Comparison of ENCODE assay signal across 14 cellular contexts in genomic region chr14:95264271-95264973, GRCh38. TPM values are rescaled to one million over a fixed set of nuclear protein-coding genes. Genes with fewer than 3 reads are reported as not detected.
A peak's percentile ranks its signal among the peaks of the same experiment; 100 is the strongest.
DNase-seq lines count a peak whose midpoint lies in the region; ATAC-seq and TF ChIP-seq lines count a peak whose summit lies in the region.
"Had no signal": no experiment of that assay in that cellular context is flagged by ENCODE, and none has a peak within 500 bp of the region (broad histone marks: within the 10 kb centered on the region; RNA-seq: fewer than 3 reads in every experiment).

No MANE protein-coding gene starts in this region.

- H3K36me3 ChIP-seq in breast epithelium (no peaks in the 10 kb centered on the region), mesenchymal stem cell (ENCODE audit: control insufficient read depth in 1 of 2, insufficient read depth in 2 of 2, low read depth in 1 of 2, low read length in 2 of 2) (peaks cover 0 to under 1% of the 10 kb centered on the region in 2 experiments), upper lobe of right lung (no peaks in the 10 kb centered on the region), ascending aorta (no peaks in the 10 kb centered on the region)
- H3K36me3 ChIP-seq: uterus had no signal

- no peak overlapping the region for H4K91ac ChIP-seq in mesenchymal stem cell (ENCODE audit: low read length)

- TF ChIP-seq POLR2A in breast epithelium (IDR thresholded peaks at IDR 0.05): no peak

- H2BK120ac ChIP-seq in mesenchymal stem cell (ENCODE audit: low read depth, low read length): peak overlapping the region; percentile 55

- CTCF ChIA-PET in MCF 10A (lab: Yijun Ruan, JAX): interaction anchor here (0.6 to 1.0 kb wide), 4 partner anchors 19 to 1021 kb away, joined by 3 to 4 read pairs (median 4); no protein-coding TSS in a partner anchor

- peak overlapping the region; percentile 38 to 59 for H3K18ac ChIP-seq in mesenchymal stem cell (ENCODE audit: low read depth in 1 of 2, low read length in 2 of 2)

- intact Hi-C loops in breast epithelium (cut with DNase I; ENCODE audit: low total_unique reads): no loop called here
- intact Hi-C loops in MCF 10A (cut with micrococcal nuclease): loop anchor here (2.0 kb wide), 1 partner anchor 50 kb away; no protein-coding TSS in a partner anchor
- intact Hi-C loops in upper lobe of right lung (cut with DNase I): no loop called here
- intact Hi-C loops in ascending aorta (cut with DNase I): no loop called here

- no peak overlapping the region for H2BK15ac ChIP-seq in mesenchymal stem cell (ENCODE audit: low read depth, poor library complexity, severe bottlenecking)

- no peaks in the 10 kb centered on the region for H3K27me3 Mint-ChIP-seq in MCF 10A (ENCODE audit: insufficient read depth, unreplicated experiment)

- no peak overlapping the region for H3K4me3 Mint-ChIP-seq in MCF 10A (ENCODE audit: unreplicated experiment)

- TF ChIP-seq CTCF in breast epithelium (IDR thresholded peaks at IDR 0.05): no peak
- no peak for TF ChIP-seq CTCF in MCF 10A (IDR thresholded peaks at IDR 0.05; ENCODE audit: unreplicated experiment)
- TF ChIP-seq CTCF in upper lobe of right lung (IDR thresholded peaks at IDR 0.05): no peak
- TF ChIP-seq CTCF in ascending aorta (IDR thresholded peaks at IDR 0.05): no peak

- POLR2A ChIA-PET in MCF 10A (lab: Yijun Ruan, JAX): interaction anchor here (0.6 to 3.2 kb wide), 7 partner anchors 9 to 1185 kb away, joined by 3 to 26 read pairs (median 5); partner anchors contain the start of gene CLMN

- peaks cover 0 to 9% of the 10 kb centered on the region in 2 donors for H3K4me1 ChIP-seq in breast epithelium
- peaks cover 31% of the 10 kb centered on the region for H3K4me1 ChIP-seq in mesenchymal stem cell (ENCODE audit: control insufficient read depth, insufficient read depth, low read depth, low read length)
- peaks cover 13% of the 10 kb centered on the region for H3K4me1 ChIP-seq in upper lobe of right lung
- H3K4me1 ChIP-seq in ascending aorta: no peaks in the 10 kb centered on the region
- H3K4me1 ChIP-seq: uterus had no signal

- H3K27ac ChIP-seq in breast epithelium (peak overlapping the region; percentile 96 to 97), mesenchymal stem cell (ENCODE audit: low read length, poor library complexity, severe bottlenecking) (peak overlapping the region; percentile 96), upper lobe of right lung (peak overlapping the region; percentile 75), ascending aorta (no peak overlapping the region)
- H3K27ac ChIP-seq: uterus had no signal

- peak overlapping the region; percentile 83 for H2BK5ac ChIP-seq in mesenchymal stem cell (ENCODE audit: low read depth, low read length, poor library complexity, severe bottlenecking)

- H3K14ac ChIP-seq in mesenchymal stem cell (ENCODE audit: low read length in 2 of 2): no peak overlapping the region

- H3K27me3 ChIP-seq in breast epithelium: no peaks in the 10 kb centered on the region
- H3K27me3 ChIP-seq in mesenchymal stem cell (ENCODE audit: control insufficient read depth in 1 of 2, insufficient read depth in 1 of 2, low read length in 2 of 2): no peaks in the 10 kb centered on the region
- no peaks in the 10 kb centered on the region for H3K27me3 ChIP-seq in upper lobe of right lung
- no peaks in the 10 kb centered on the region for H3K27me3 ChIP-seq in ascending aorta
- H3K27me3 ChIP-seq: uterus had no signal

- peak overlapping the region; percentile 56 for H4K8ac ChIP-seq in mesenchymal stem cell (ENCODE audit: low read length)

- peaks cover 13% of the 10 kb centered on the region for H3K4me1 Mint-ChIP-seq in MCF 10A (ENCODE audit: insufficient read depth, unreplicated experiment)

- H3K9ac ChIP-seq in mesenchymal stem cell (ENCODE audit: low read length): no peak overlapping the region

- H3K36me3 Mint-ChIP-seq in MCF 10A (ENCODE audit: insufficient read depth, unreplicated experiment): no peaks in the 10 kb centered on the region

- H3K9me3 Mint-ChIP-seq in MCF 10A (ENCODE audit: unreplicated experiment): peaks cover 7% of the 10 kb centered on the region

- DNase-seq in breast epithelium (ENCODE audit: low spot score in 2 of 2) (peak in 1 of 2 donors; percentile 15), MCF 10A (ENCODE audit: unreplicated experiment) (no peak), mesenchymal stem cell (no peak), upper lobe of right lung (no peak), ascending aorta (ENCODE audit: low spot score in 2 of 2) (no peak)
- peak; percentile 51 for DNase-seq in activated CD8-positive, alpha-beta memory T cell treated with anti-CD3 and anti-CD28 coated beads, Interleukin-2, amount 50 U/mL, for 48 hours
- DNase-seq: activated CD4-positive, alpha-beta T cell treated with anti-CD3 and anti-CD28 coated beads for 1 hour; DMS153; NCI-H1694 treated with DMSO at 0.1 percent for 48 hours; NCI-H526 treated with DMSO at 0.1 percent for 48 hours; T-helper 2 cell; uterus had no signal

- no peak overlapping the region for H3K23ac ChIP-seq in mesenchymal stem cell (ENCODE audit: low read length in 2 of 2)

- peak overlapping the region; percentile 94 for H2AK5ac ChIP-seq in mesenchymal stem cell (ENCODE audit: low read length, severe bottlenecking)

- H3K9me3 ChIP-seq in breast epithelium (no peaks in the 10 kb centered on the region), mesenchymal stem cell (ENCODE audit: control insufficient read depth, low read length) (no peaks in the 10 kb centered on the region), upper lobe of right lung (no peaks in the 10 kb centered on the region), ascending aorta (no peaks in the 10 kb centered on the region)
- H3K9me3 ChIP-seq: uterus had no signal

- H3K27ac Mint-ChIP-seq in MCF 10A (ENCODE audit: low read depth, unreplicated experiment): no peak overlapping the region

- H2BK12ac ChIP-seq in mesenchymal stem cell (ENCODE audit: low read length in 2 of 2): peak overlapping the region in 1 of 2 experiments; percentile 45

- H3K4me2 ChIP-seq in mesenchymal stem cell (ENCODE audit: low read length, poor library complexity, severe bottlenecking): no peak overlapping the region

- no peak overlapping the region for H2AFZ ChIP-seq in mesenchymal stem cell (ENCODE audit: low read depth, low read length)

- H3K79me1 ChIP-seq in mesenchymal stem cell (replicated peaks; ENCODE audit: low read length, poor library complexity, severe bottlenecking): peaks cover 19% of the 10 kb centered on the region

- BruUV-seq in MCF 10A (replicated peaks; lab: Mats Ljungman, UMichigan): no TSS peak

- 71% methylated on average over 9 of the region's 10 CpGs for WGBS in mesenchymal stem cell

- no peak overlapping the region for H3K4me3 ChIP-seq in breast epithelium
- H3K4me3 ChIP-seq in mesenchymal stem cell (ENCODE audit: insufficient read depth in 1 of 2, low read depth in 1 of 2, low read length in 2 of 2): no peak overlapping the region
- H3K4me3 ChIP-seq in upper lobe of right lung: no peak overlapping the region
- no peak overlapping the region for H3K4me3 ChIP-seq in ascending aorta
- H3K4me3 ChIP-seq: uterus had no signal

- no peak overlapping the region for H3K4ac ChIP-seq in mesenchymal stem cell (ENCODE audit: low read depth in 1 of 2, low read length in 2 of 2)

- ATAC-seq in upper lobe of right lung (no peak), GM18498 (IDR thresholded peaks at IDR 0.05; ENCODE audit: unreplicated experiment) (no peak), GM21526 (IDR thresholded peaks at IDR 0.05; ENCODE audit: low FRiP score, unreplicated experiment) (no peak)

RNA-seq across cellular contexts. Expression of gene CLMN, which starts 55.3 kb away (rescaled TPM):
- total RNA-seq in breast epithelium: 10 to 100 TPM; 23.7 to 73.6 (median 48.5) TPM
- total RNA-seq in MCF 10A (2022): 15.7 and 17.9 TPM in 2 replicates
- polyA plus RNA-seq in mesenchymal stem cell (2013, experiment 1 of 2): 1.9 TPM
- 1.6 TPM for polyA plus RNA-seq in mesenchymal stem cell (2013, experiment 2 of 2)
- 19.3 TPM for total RNA-seq in upper lobe of right lung
- total RNA-seq in ascending aorta: 4.7 TPM

Comparison
In these comparisons a context has a peak if more than half of its experiments do, and no peak if none do; other contexts are left out.
1. H3K27ac ChIP-seq: peak in breast epithelium (2 of 2), mesenchymal stem cell (single experiment) and upper lobe of right lung (single experiment); none in ascending aorta (0 of 2).